In the genomic region with DNA sequence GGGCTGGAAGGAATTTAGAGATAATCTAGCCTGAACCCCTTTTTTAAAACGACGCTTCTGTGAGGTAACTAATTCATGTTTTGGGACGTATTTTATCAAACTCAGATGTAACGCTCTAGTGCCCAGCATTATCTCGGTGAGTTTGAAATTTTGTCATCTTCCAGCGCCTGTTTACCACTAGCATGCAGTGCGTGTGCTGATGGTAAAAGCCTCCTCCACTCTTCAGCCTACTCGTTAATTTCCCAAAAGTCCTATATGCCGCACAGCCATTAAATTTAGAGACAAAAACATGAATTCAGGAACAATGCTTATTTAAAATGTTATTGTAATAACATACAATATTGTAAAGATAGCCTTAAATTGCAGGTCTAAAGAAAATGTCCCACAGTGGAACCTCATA, we compare ENCODE assay signal across 8 cellular contexts. TPM values are rescaled to one million over a fixed set of nuclear protein-coding genes. Genes with fewer than 3 reads are reported as not detected.
DNase-seq lines count a peak whose midpoint lies in the region; ATAC-seq, FAIRE-seq and TF ChIP-seq lines count a peak whose summit lies in the region.

No MANE protein-coding gene starts in this region.

- peak overlapping the region; percentile 85 for H3K27ac Mint-ChIP-seq in astrocyte (ENCODE audit: unreplicated experiment)

- H3K9me3 Mint-ChIP-seq in astrocyte (ENCODE audit: unreplicated experiment), result no peaks in the 10 kb centered on the region

- intact Hi-C loops in heart right ventricle (cut with DNase I), result loop anchor here in 4 of 10 donors (5.0 to 10.0 kb wide), 5 partner anchors 57 to 189 kb away; a partner anchor contains a TSS
- intact Hi-C loops in left cardiac atrium (cut with DNase I), result no loop called here
- intact Hi-C loops in aorta (cut with DNase I), result loop anchor here (5.0 kb wide), 2 partner anchors 88 to 192 kb away; a partner anchor contains a TSS

- H2AFZ ChIP-seq in astrocyte (ENCODE audit: low read depth, low read length), result no peak overlapping the region

- ATAC-seq in heart right ventricle (no peak), left cardiac atrium (no peak), aorta (ENCODE audit: low FRiP score) (no peak), HG02588 (IDR thresholded peaks at IDR 0.05; ENCODE audit: unreplicated experiment) (no peak), HG03378 (IDR thresholded peaks at IDR 0.05; ENCODE audit: unreplicated experiment) (no peak)

- H3K4me2 ChIP-seq in astrocyte (ENCODE audit: low read length), result peak overlapping the region; percentile 84

- no peaks in the 10 kb centered on the region for H3K9me3 ChIP-seq in heart right ventricle
- H3K9me3 ChIP-seq in astrocyte (ENCODE audit: insufficient read depth, low read depth, low read length), result no peaks in the 10 kb centered on the region
- H3K9me3 ChIP-seq in aorta (ENCODE audit: control insufficient read depth, low read length), result no peaks in the 10 kb centered on the region

- H3K4me1 ChIP-seq in heart right ventricle, result peaks cover 0 to 60% (median 38%) of the 10 kb centered on the region in 9 donors
- H3K4me1 ChIP-seq in astrocyte (ENCODE audit: insufficient read depth, low read length), result peaks cover 12% of the 10 kb centered on the region
- no peaks in the 10 kb centered on the region for H3K4me1 ChIP-seq in aorta (ENCODE audit: control insufficient read depth in 1 of 2, insufficient read depth in 2 of 2, low read length in 2 of 2)

- H3K36me3 ChIP-seq in heart right ventricle (no peaks in the 10 kb centered on the region), astrocyte (ENCODE audit: insufficient read depth, low read length) (no peaks in the 10 kb centered on the region), aorta (ENCODE audit: control insufficient read depth in 1 of 2, insufficient read depth in 2 of 2, low read length in 1 of 2) (no peaks in the 10 kb centered on the region)

- H3K9ac ChIP-seq in astrocyte (ENCODE audit: low read length), result no peak overlapping the region

- DNase-seq in heart right ventricle, result no peak
- no peak for DNase-seq in left cardiac atrium
- no peak for DNase-seq in astrocyte (ENCODE audit: low read depth)
- DNase-seq in medulla oblongata (ENCODE audit: extremely low spot score), result peak; percentile 35
- DNase-seq in aorta, result no peak
- DNase-seq in NCI-H1930 (lab: John Stamatoyannopoulos, UW), result no peak

- peak overlapping the region; percentile 77 to 98 (median 91) for H3K4me3 ChIP-seq in heart right ventricle
- H3K4me3 ChIP-seq in astrocyte (ENCODE audit: insufficient read depth, low read depth, low read length), result peak overlapping the region; percentile 84
- peak overlapping the region; percentile 89 to 97 for H3K4me3 ChIP-seq in aorta (ENCODE audit: low read length in 2 of 2)

- peaks cover 26% of the 10 kb centered on the region for H3K79me2 ChIP-seq in astrocyte (ENCODE audit: insufficient read depth, low read length)

- TF ChIP-seq CTCF in heart right ventricle (IDR thresholded peaks at IDR 0.05) (no peak), astrocyte (IDR thresholded peaks at IDR 0.05; ENCODE audit: insufficient read depth, low read depth, low read length) (no peak)

- H3K4me1 Mint-ChIP-seq in astrocyte (ENCODE audit: low read depth, unreplicated experiment), result peaks cover 22% of the 10 kb centered on the region

- H4K20me1 ChIP-seq in astrocyte (ENCODE audit: insufficient read depth, low read length), result peaks cover 7% of the 10 kb centered on the region

- no peaks in the 10 kb centered on the region for H3K36me3 Mint-ChIP-seq in astrocyte (ENCODE audit: low read depth, unreplicated experiment)

- no peak for FAIRE-seq in astrocyte (lab: Jason Lieb, UNC)

- H3K27ac ChIP-seq in heart right ventricle, result peak overlapping the region; percentile 91 to 100 (median 99)
- H3K27ac ChIP-seq in astrocyte (ENCODE audit: low read depth, low read length), result no peak overlapping the region
- H3K27ac ChIP-seq in aorta (ENCODE audit: low read depth in 1 of 2, low read length in 2 of 2), result peak overlapping the region in 1 of 2 donors; percentile 38

- H3K27me3 ChIP-seq in heart right ventricle (no peaks in the 10 kb centered on the region), astrocyte (ENCODE audit: insufficient read depth, low read length) (peaks cover under 1% of the 10 kb centered on the region), aorta (ENCODE audit: control insufficient read depth in 1 of 2, insufficient read depth in 2 of 2, low read length in 1 of 2) (no peaks in the 10 kb centered on the region)

- WGBS in heart right ventricle, 2 donors, result 57 to 63% methylated on average over 9 of the region's 9 CpGs
- WGBS in aorta, 2 donors, result 71 to 74% methylated on average over 9 of the region's 9 CpGs

- no peaks in the 10 kb centered on the region for H3K27me3 Mint-ChIP-seq in astrocyte (ENCODE audit: low read depth, unreplicated experiment)

- H3K4me3 Mint-ChIP-seq in astrocyte (ENCODE audit: unreplicated experiment), result peak overlapping the region; percentile 96

RNA-seq across cellular contexts. Expression of a gene that starts 2.8 kb away (rescaled TPM):
- total RNA-seq in heart right ventricle, result 10 to 100 TPM; 15.1 to 45.3 (median 20.1) TPM
- polyA plus RNA-seq in heart right ventricle, result 1 to 10 TPM; 7.0 to 7.3 TPM
- 10 to 100 TPM; 19.0 to 24.1 TPM for total RNA-seq in left cardiac atrium
- total RNA-seq in astrocyte, result 14.8 and 16.3 TPM in 2 replicates
- 10 to 100 TPM; 33.5 to 34.7 TPM for total RNA-seq in aorta
- polyA plus RNA-seq in aorta, result 1 to 10 TPM; 6.9 to 7.0 TPM

Comparison
In these comparisons a context has a peak if more than half of its experiments do, and no peak if none do; other contexts are left out.
1. intact Hi-C loops: an anchor here in aorta (5.0 kb wide); none called in left cardiac atrium.